ENCODE assay signal across 17 cellular contexts in genomic region chr3:150597646-150598045, GRCh38. TPM values are rescaled to one million over a fixed set of nuclear protein-coding genes. Genes with fewer than 3 reads are reported as not detected.
DNase-seq lines count a peak whose midpoint lies in the region; ATAC-seq, FAIRE-seq and TF ChIP-seq lines count a peak whose summit lies in the region.
"Had no signal": no experiment of that assay in that cellular context is flagged by ENCODE, and none has a peak within 500 bp of the region (broad histone marks: within the 10 kb centered on the region; RNA-seq: fewer than 3 reads in every experiment).

No MANE protein-coding gene starts in this region.

- peaks cover 22% of the 10 kb centered on the region for H3K4me1 Mint-ChIP-seq in activated T-cell treated with anti-CD3 and anti-CD28 coated beads, Interleukin-2, amount 50 U/mL, for 4 hours (ENCODE audit: low read depth)

- ATAC-seq in GM12878: no peak
- no peak for ATAC-seq in activated T-cell treated with anti-CD3 and anti-CD28 coated beads, Interleukin-2, amount 50 U/mL, for 4 hours

- H3K23ac ChIP-seq in trophoblast cell (ENCODE audit: low read length): no peak overlapping the region

- no peak for TF ChIP-seq POLR2A in GM12878 (IDR thresholded peaks at IDR 0.05; ENCODE audit: low read depth, low read length)

- no peak for DNase-seq in OCI-LY7 (ENCODE audit: low spot score)
- DNase-seq in GM12878 (ENCODE audit: low read depth, low spot score): no peak
- no peak for DNase-seq in trophoblast cell
- no peak for DNase-seq in SIG-M5 treated with dmso at 0.1 percent for 504 hours (lab: John Stamatoyannopoulos, UW; ENCODE audit: unreplicated experiment)
- no peak for DNase-seq in activated T-cell treated with anti-CD3 and anti-CD28 coated beads, Interleukin-2, amount 50 U/mL, for 4 hours
- no peak for DNase-seq in AG20443 (ENCODE audit: low spot score)
- no peak for DNase-seq in H7
- DNase-seq: AML-193; Calu3; CD4-positive, CD25-positive, alpha-beta regulatory T cell; DMS 273 treated with DMSO at 0.1 percent for 48 hours; GM23248 had no signal

- H3K4me1 ChIP-seq in KMS-11 (ENCODE audit: low read depth, poor library complexity, severe bottlenecking) (peaks cover 65% of the 10 kb centered on the region), OCI-LY7 (ENCODE audit: insufficient read depth, low read length, poor library complexity, severe bottlenecking) (peaks cover 41% of the 10 kb centered on the region), GM12878 (ENCODE audit: control insufficient read depth, insufficient read depth, low read length) (peaks cover 18% of the 10 kb centered on the region), trophoblast cell (ENCODE audit: control insufficient read depth in 1 of 2, insufficient read depth in 2 of 2, low read length in 2 of 2) (peaks cover 14 to 16% of the 10 kb centered on the region in 2 experiments)

- no TSS peak for BruUV-seq in OCI-LY7 (replicated peaks; lab: Mats Ljungman, UMichigan)
- no TSS peak for BruUV-seq in GM12878 (replicated peaks; lab: Mats Ljungman, UMichigan)

- peaks cover 14% of the 10 kb centered on the region for H3K79me1 ChIP-seq in trophoblast cell (ENCODE audit: low read length)

- no peak for FAIRE-seq in GM12878 (lab: Jason Lieb, UNC)
- FAIRE-seq: GM18507, H54 had no signal

- intact Hi-C loops in OCI-LY7 (cut with micrococcal nuclease; ENCODE audit: unreplicated experiment): no loop called here
- intact Hi-C loops in GM12878 (cut with micrococcal nuclease; ENCODE audit: unreplicated experiment): loop anchor here (1.0 to 2.0 kb wide), 2 partner anchors 15 to 51 kb away; partner anchors contain the start of genes EIF2A and SERP1

- H3K4me3 ChIP-seq in KMS-11 (IDR thresholded peaks at IDR 0.05; ENCODE audit: insufficient read depth, low read depth, low read length) (no peak overlapping the region), OCI-LY7 (ENCODE audit: low read depth, low read length, poor library complexity, severe bottlenecking) (peak overlapping the region; percentile 88), GM12878 (no peak overlapping the region), trophoblast cell (ENCODE audit: low read depth, low read length) (no peak overlapping the region), H7 (ENCODE audit: insufficient read depth, low read depth, low read length) (no peak overlapping the region)
- H3K4me3 ChIP-seq: GM23248 had no signal

- no peak overlapping the region for H3K4me3 Mint-ChIP-seq in activated T-cell treated with anti-CD3 and anti-CD28 coated beads, Interleukin-2, amount 50 U/mL, for 4 hours

- H3K79me2 ChIP-seq in KMS-11 (ENCODE audit: insufficient read depth, low read depth) (peaks cover 94% of the 10 kb centered on the region), OCI-LY7 (ENCODE audit: insufficient read depth, low read depth, low read length) (peaks cover 86% of the 10 kb centered on the region), GM12878 (ENCODE audit: control insufficient read depth, insufficient read depth, low read length) (peaks cover 84% of the 10 kb centered on the region), trophoblast cell (ENCODE audit: control insufficient read depth, insufficient read depth, low read length, poor library complexity) (peaks cover 3% of the 10 kb centered on the region)

- no peak overlapping the region for H3K18ac ChIP-seq in trophoblast cell (ENCODE audit: low read length)

- H3K27ac ChIP-seq in KMS-11 (peak overlapping the region; percentile 77), OCI-LY7 (ENCODE audit: low read depth, low read length, poor library complexity, severe bottlenecking) (peak overlapping the region; percentile 82), GM12878 (ENCODE audit: control insufficient read depth, insufficient read depth) (peak overlapping the region; percentile 88), trophoblast cell (ENCODE audit: low read depth, low read length) (no peak overlapping the region)
- H3K27ac ChIP-seq: 22Rv1, GM23248 had no signal

- SMC1A ChIA-PET in GM12878 (lab: Charles Lee; ENCODE audit: uncharacterized antibody, unreplicated experiment): interaction anchor here (0.9 to 3.4 kb wide), 10 partner anchors 8 to 164 kb away, joined by 3 to 26 read pairs (median 6); partner anchors contain the start of gene ERICH6

- no peak for TF ChIP-seq RAD21 in GM12878 (IDR thresholded peaks at IDR 0.05; ENCODE audit: insufficient read depth, low read depth, low read length)

- CTCF ChIA-PET in OCI-LY7 (lab: Charles Lee; ENCODE audit: unreplicated experiment) (no interaction called here), GM12878 (lab: Yijun Ruan, JAX) (interaction anchor here (0.6 to 3.6 kb wide), 11 partner anchors 9 to 166 kb away, joined by 3 to 18 read pairs (median 4); partner anchors contain the start of gene ERICH6)

- H2AK5ac ChIP-seq in trophoblast cell (ENCODE audit: low read length): no peak overlapping the region

- H3K27me3 Mint-ChIP-seq in activated T-cell treated with anti-CD3 and anti-CD28 coated beads, Interleukin-2, amount 50 U/mL, for 4 hours (ENCODE audit: low read depth): no peaks in the 10 kb centered on the region
- H3K27me3 Mint-ChIP-seq: CD4-positive, CD25-positive, alpha-beta regulatory T cell had no signal

- POLR2A ChIA-PET in OCI-LY7 (lab: Charles Lee) (interaction anchor here (0.7 to 2.6 kb wide), 9 partner anchors 9 to 574 kb away, joined by 3 to 14 read pairs (median 4); no protein-coding TSS in a partner anchor), GM12878 (lab: Charles Lee) (interaction anchor here (0.8 to 5.0 kb wide), 7 partner anchors 9 to 168 kb away, joined by 3 to 33 read pairs (median 16); partner anchors contain the start of genes EIF2A, SERP1 and SIAH2)

- no peak overlapping the region for H4K8ac ChIP-seq in trophoblast cell (ENCODE audit: low read depth, low read length)

- H2BK5ac ChIP-seq in trophoblast cell (ENCODE audit: low read depth, low read length, poor library complexity): no peak overlapping the region

- RAD21 ChIA-PET in GM12878 (lab: Charles Lee; ENCODE audit: unreplicated experiment): interaction anchor here (0.9 to 3.4 kb wide), 10 partner anchors 9 to 787 kb away, joined by 3 to 25 read pairs (median 7); partner anchors contain the start of genes ERICH6, P2RY12 and SIAH2

- peak overlapping the region; percentile 47 for H4K91ac ChIP-seq in trophoblast cell (ENCODE audit: low read depth, low read length)

- H4K20me1 ChIP-seq in KMS-11 (ENCODE audit: insufficient read depth) (no peaks in the 10 kb centered on the region), OCI-LY7 (ENCODE audit: insufficient read depth, low read length) (no peaks in the 10 kb centered on the region), GM12878 (ENCODE audit: control insufficient read depth, insufficient read depth) (no peaks in the 10 kb centered on the region)
- H4K20me1 ChIP-seq: BLaER1 had no signal

- no peak overlapping the region for H2BK120ac ChIP-seq in trophoblast cell (ENCODE audit: insufficient read depth, low read length, poor library complexity)

- H3K9me3 ChIP-seq in OCI-LY7 (ENCODE audit: low read length) (no peaks in the 10 kb centered on the region), GM12878 (replicated peaks; ENCODE audit: control insufficient read depth, insufficient read depth, low read length) (peaks cover 1% of the 10 kb centered on the region; the same call in 1 of the 3 replicates), trophoblast cell (ENCODE audit: insufficient read depth, low read depth, low read length) (no peaks in the 10 kb centered on the region)
- H3K9me3 ChIP-seq: BLaER1 had no signal

- H3K36me3 ChIP-seq in KMS-11 (ENCODE audit: insufficient read depth): no peaks in the 10 kb centered on the region
- H3K36me3 ChIP-seq in OCI-LY7 (ENCODE audit: insufficient read depth, low read length): peaks cover 12% of the 10 kb centered on the region; the same call in 1 of the 2 replicates
- H3K36me3 ChIP-seq in GM12878 (ENCODE audit: control insufficient read depth in 2 of 2, insufficient read depth in 2 of 2, low read length in 1 of 2): peaks cover 0 to 4% of the 10 kb centered on the region in 2 experiments
- peaks cover 0 to 2% of the 10 kb centered on the region in 2 experiments for H3K36me3 ChIP-seq in trophoblast cell (ENCODE audit: control insufficient read depth in 1 of 2, insufficient read depth in 2 of 2, low read length in 2 of 2)
- no peaks in the 10 kb centered on the region for H3K36me3 ChIP-seq in H7 (replicated peaks; ENCODE audit: control insufficient read depth, insufficient read depth, low read length)
- H3K36me3 ChIP-seq: BLaER1 had no signal

- no peaks in the 10 kb centered on the region for H3K36me3 Mint-ChIP-seq in activated T-cell treated with anti-CD3 and anti-CD28 coated beads, Interleukin-2, amount 50 U/mL, for 4 hours (ENCODE audit: insufficient read depth)

- H3K4ac ChIP-seq in trophoblast cell (ENCODE audit: low read depth, low read length): no peak overlapping the region

- TF ChIP-seq EP300 in GM12878 (IDR thresholded peaks at IDR 0.05; ENCODE audit: borderline replicate concordance in 1 of 2, control insufficient read depth in 1 of 2, low read depth in 2 of 2, low read length in 2 of 2): no peak

- H2AFZ ChIP-seq in KMS-11 (ENCODE audit: low read depth) (no peak overlapping the region), OCI-LY7 (ENCODE audit: low read length) (no peak overlapping the region), GM12878 (ENCODE audit: control insufficient read depth, low read depth, low read length) (no peak overlapping the region), trophoblast cell (ENCODE audit: insufficient read depth, low read length, poor library complexity) (no peak overlapping the region)
- H2AFZ ChIP-seq: GM23248 had no signal

- H3K14ac ChIP-seq in trophoblast cell (ENCODE audit: low read length): no peak overlapping the region

- no peaks in the 10 kb centered on the region for H3K9me3 Mint-ChIP-seq in activated T-cell treated with anti-CD3 and anti-CD28 coated beads, Interleukin-2, amount 50 U/mL, for 4 hours
- H3K9me3 Mint-ChIP-seq: CD4-positive, CD25-positive, alpha-beta regulatory T cell had no signal

- H3K9me2 ChIP-seq in OCI-LY7 (ENCODE audit: insufficient read depth, low read length): no peaks in the 10 kb centered on the region

- no peak overlapping the region for H4K12ac ChIP-seq in trophoblast cell (ENCODE audit: low read depth, low read length)

- no peak for TF ChIP-seq CTCF in KMS-11 (conservative IDR thresholded peaks at IDR 0.05; ENCODE audit: low read depth, low read length)
- TF ChIP-seq CTCF in OCI-LY7 (conservative IDR thresholded peaks at IDR 0.05; ENCODE audit: low read length): no peak
- no peak for TF ChIP-seq CTCF in GM12878 (IDR thresholded peaks at IDR 0.05 in 2 of 3, conservative IDR thresholded peaks at IDR 0.05 in 1 of 3; ENCODE audit: control insufficient read depth in 2 of 3, extremely low read depth in 1 of 3, insufficient read depth in 1 of 3, low read depth in 3 of 3, low read length in 3 of 3)

- 96% methylated on average over 4 of the region's 4 CpGs for WGBS in GM12878 (ENCODE audit: insufficient coverage, insufficient replicate concordance, low lambda C conversion rate, missing lambda C conversion rate)
- WGBS in trophoblast cell (ENCODE audit: extremely low coverage, insufficient coverage, insufficient read length): no CpG with 5 or more reads among the region's 4 CpGs

- in situ Hi-C loops in GM12878 (cut with MboI): no loop called here

- H2BK12ac ChIP-seq in trophoblast cell (ENCODE audit: low read length): no peak overlapping the region

- H3K9ac ChIP-seq in KMS-11: peak overlapping the region; percentile 43; the same call in 1 of the 2 replicates
- no peak overlapping the region for H3K9ac ChIP-seq in GM12878 (ENCODE audit: control insufficient read depth, insufficient read depth, low read length)
- H3K9ac ChIP-seq in trophoblast cell (ENCODE audit: low read length): no peak overlapping the region
- H3K9ac ChIP-seq: GM23248 had no signal

- no peaks in the 10 kb centered on the region for H3K27me3 ChIP-seq in KMS-11 (ENCODE audit: insufficient read depth, low read depth)
- H3K27me3 ChIP-seq in GM12878 (replicated peaks in 1 of 2; ENCODE audit: control insufficient read depth in 2 of 2, insufficient read depth in 2 of 2, low read length in 1 of 2): no peaks in the 10 kb centered on the region
- H3K27me3 ChIP-seq in trophoblast cell (ENCODE audit: insufficient read depth, low read length): no peaks in the 10 kb centered on the region
- H3K27me3 ChIP-seq in H7 (ENCODE audit: control insufficient read depth, insufficient read depth, low read length): no peaks in the 10 kb centered on the region
- H3K27me3 ChIP-seq: BLaER1 had no signal

- H3K4me2 ChIP-seq in KMS-11 (peak overlapping the region; percentile 97), OCI-LY7 (ENCODE audit: low read length) (peak overlapping the region; percentile 83), GM12878 (ENCODE audit: control insufficient read depth, insufficient read depth) (peak overlapping the region; percentile 82; the same call in 1 of the 2 replicates), trophoblast cell (ENCODE audit: low read length) (no peak overlapping the region)

RNA-seq across cellular contexts. Expression of gene SELENOT, which starts 5.5 kb away (rescaled TPM):
- 36.8 and 60.7 TPM in 2 replicates for total RNA-seq in OCI-LY7 (2014; rRNA removed; shearing (Covaris generic))
- total RNA-seq in OCI-LY7 (2022) (70.1 and 71.8 TPM in 2 replicates), GM12878 (2014; rRNA removed) (234 and 236 TPM in 2 replicates), GM12878 (2014; rRNA removed; fragmentation: Illumina TruSeq; extraction: Trizol) (87.7 and 89.4 TPM in 2 replicates), GM12878 (2021) (111 and 113 TPM in 2 replicates)
- 80.1 and 88.1 TPM in 2 replicates for total RNA-seq in GM12878 (2013; cell fraction: nucleolus; rRNA removed)
- polyA plus RNA-seq in GM12878 (2011; ENCODE audit: low read depth): 62.6 TPM
- polyA plus RNA-seq in GM12878 (2011; rRNA removed) (722 and 768 TPM in 2 replicates), GM12878 (2014; fragmentation: Illumina TruSeq; extraction: Trizol) (221 and 236 TPM in 2 replicates), GM12878 (2014; fragmentation: Nextera tagmentation; extraction: Ambion mirVana) (100 to 1,000 TPM; 323 to 593 TPM), GM12878 (2014; rRNA removed) (149 and 160 TPM in 2 replicates), GM12878 (2016; fragmentation: Nextera tagmentation; extraction: Ambion mirVana) (100 to 1,000 TPM; 285 to 289 TPM)
- polyA plus RNA-seq in GM12878 (2011; cell fraction: cytosol; rRNA removed): 492 and 659 TPM in 2 replicates
- polyA plus RNA-seq in GM12878 (2011; cell fraction: nucleus; rRNA removed): 155 and 277 TPM in 2 replicates
- polyA plus RNA-seq in GM12878 (2012): 82.2 and 102 TPM in 2 replicates
- polyA minus RNA-seq in GM12878 (2011; rRNA and poly(A)+ RNA removed): 644 and 784 TPM in 2 replicates
- polyA minus RNA-seq in GM12878 (2011; cell fraction: cytosol; rRNA and poly(A)+ RNA removed): 90.9 and 99.9 TPM in 2 replicates
- 73.4 and 77.1 TPM in 2 replicates for polyA minus RNA-seq in GM12878 (2011; cell fraction: nucleus; rRNA and poly(A)+ RNA removed)
- polyA plus RNA-seq in trophoblast cell (2013): 176 and 185 TPM in 2 replicates
- 100 to 1,000 TPM; 158 to 164 (median 162) TPM for total RNA-seq in activated T-cell treated with anti-CD3 and anti-CD28 coated beads, Interleukin-2, amount 50 U/mL, for 4 hours
- 106 and 140 TPM in 2 replicates for total RNA-seq in H7 (2014; rRNA removed; shearing (Covaris generic))

RNA-seq across cellular contexts. Expression of gene EIF2A, which starts 51.1 kb away (rescaled TPM):
- total RNA-seq in OCI-LY7 (2014; rRNA removed; shearing (Covaris generic)): 85.6 and 86.0 TPM in 2 replicates
- total RNA-seq in OCI-LY7 (2022) (105 and 130 TPM in 2 replicates), GM12878 (2014; rRNA removed) (143 and 185 TPM in 2 replicates), GM12878 (2014; rRNA removed; fragmentation: Illumina TruSeq; extraction: Trizol) (201 and 206 TPM in 2 replicates), GM12878 (2021) (112 and 121 TPM in 2 replicates)
- 239 and 247 TPM in 2 replicates for total RNA-seq in GM12878 (2013; cell fraction: nucleolus; rRNA removed)
- 260 TPM for polyA plus RNA-seq in GM12878 (2011; ENCODE audit: low read depth)
- polyA plus RNA-seq in GM12878 (2011; rRNA removed) (181 and 301 TPM in 2 replicates), GM12878 (2014; fragmentation: Illumina TruSeq; extraction: Trizol) (211 and 313 TPM in 2 replicates), GM12878 (2014; fragmentation: Nextera tagmentation; extraction: Ambion mirVana) (100 to 1,000 TPM; 126 to 130 TPM), GM12878 (2014; rRNA removed) (111 and 155 TPM in 2 replicates), GM12878 (2016; fragmentation: Nextera tagmentation; extraction: Ambion mirVana) (10 to 100 TPM; 85.4 to 86.1 TPM)
- 120 and 133 TPM in 2 replicates for polyA plus RNA-seq in GM12878 (2011; cell fraction: cytosol; rRNA removed)
- 94.7 and 96.7 TPM in 2 replicates for polyA plus RNA-seq in GM12878 (2011; cell fraction: nucleus; rRNA removed)
- polyA plus RNA-seq in GM12878 (2012): 134 and 147 TPM in 2 replicates
- polyA minus RNA-seq in GM12878 (2011; rRNA and poly(A)+ RNA removed): 219 and 229 TPM in 2 replicates
- polyA minus RNA-seq in GM12878 (2011; cell fraction: cytosol; rRNA and poly(A)+ RNA removed): 47.3 and 73.6 TPM in 2 replicates
- 42.4 and 73.2 TPM in 2 replicates for polyA minus RNA-seq in GM12878 (2011; cell fraction: nucleus; rRNA and poly(A)+ RNA removed)
- 126 and 128 TPM in 2 replicates for polyA plus RNA-seq in trophoblast cell (2013)
- total RNA-seq in activated T-cell treated with anti-CD3 and anti-CD28 coated beads, Interleukin-2, amount 50 U/mL, for 4 hours: 100 to 1,000 TPM; 163 to 180 (median 163) TPM
- total RNA-seq in H7 (2014; rRNA removed; shearing (Covaris generic)): 81.3 and 141 TPM in 2 replicates

RNA-seq across cellular contexts. Expression of gene SERP1, which starts 51.4 kb away (rescaled TPM):
- total RNA-seq in OCI-LY7 (2014; rRNA removed; shearing (Covaris generic)): 182 and 183 TPM in 2 replicates
- total RNA-seq in OCI-LY7 (2022) (97.4 and 101 TPM in 2 replicates), GM12878 (2014; rRNA removed) (145 and 157 TPM in 2 replicates), GM12878 (2014; rRNA removed; fragmentation: Illumina TruSeq; extraction: Trizol) (76.5 and 77.7 TPM in 2 replicates), GM12878 (2021) (93.6 and 97.6 TPM in 2 replicates)
- total RNA-seq in GM12878 (2013; cell fraction: nucleolus; rRNA removed): 90.4 and 104 TPM in 2 replicates
- 80.0 TPM for polyA plus RNA-seq in GM12878 (2011; ENCODE audit: low read depth)
- polyA plus RNA-seq in GM12878 (2011; rRNA removed) (67.2 and 112 TPM in 2 replicates), GM12878 (2014; fragmentation: Illumina TruSeq; extraction: Trizol) (72.5 and 82.5 TPM in 2 replicates), GM12878 (2014; fragmentation: Nextera tagmentation; extraction: Ambion mirVana) (10 to 100 TPM; 31.1 to 46.7 TPM), GM12878 (2014; rRNA removed) (192 and 218 TPM in 2 replicates), GM12878 (2016; fragmentation: Nextera tagmentation; extraction: Ambion mirVana) (100 to 1,000 TPM; 221 to 242 TPM)
- 50.0 and 89.7 TPM in 2 replicates for polyA plus RNA-seq in GM12878 (2011; cell fraction: cytosol; rRNA removed)
- polyA plus RNA-seq in GM12878 (2011; cell fraction: nucleus; rRNA removed): 48.0 and 48.1 TPM in 2 replicates
- polyA plus RNA-seq in GM12878 (2012): 125 and 132 TPM in 2 replicates
- 31.8 and 39.4 TPM in 2 replicates for polyA minus RNA-seq in GM12878 (2011; rRNA and poly(A)+ RNA removed)
- polyA minus RNA-seq in GM12878 (2011; cell fraction: cytosol; rRNA and poly(A)+ RNA removed): 34.9 and 40.1 TPM in 2 replicates
- polyA minus RNA-seq in GM12878 (2011; cell fraction: nucleus; rRNA and poly(A)+ RNA removed): 54.2 and 71.5 TPM in 2 replicates
- 259 and 280 TPM in 2 replicates for polyA plus RNA-seq in trophoblast cell (2013)
- 100 to 1,000 TPM; 161 to 166 (median 165) TPM for total RNA-seq in activated T-cell treated with anti-CD3 and anti-CD28 coated beads, Interleukin-2, amount 50 U/mL, for 4 hours
- total RNA-seq in H7 (2014; rRNA removed; shearing (Covaris generic)): 133 and 143 TPM in 2 replicates
